8 cellular contexts compared by ENCODE assay signal in genomic region chr6:107115695-107116327, GRCh38. TPM values are rescaled to one million over a fixed set of nuclear protein-coding genes. Genes with fewer than 3 reads are reported as not detected.
A peak's percentile ranks its signal among the peaks of the same experiment; 100 is the strongest.
DNase-seq lines count a peak whose midpoint lies in the region; ATAC-seq, FAIRE-seq and TF ChIP-seq lines count a peak whose summit lies in the region.

No MANE protein-coding gene starts in this region.

- WGBS in stomach, 5 donors, result 0% methylated on average over 26 to 45 of the region's 45 CpGs

- H3K4me3 ChIP-seq in endothelial cell of umbilical vein (replicated peaks in 1 of 3; ENCODE audit: insufficient read depth in 1 of 3, low read depth in 1 of 3, low read length in 3 of 3) (peak overlapping the region; percentile 68 to 78 (median 69)), mononuclear cell (ENCODE audit: low read length) (peak overlapping the region; percentile 45), stomach (peak overlapping the region; percentile 76 to 91 (median 77))

- H3K27me3 ChIP-seq in endothelial cell of umbilical vein (ENCODE audit: control insufficient read depth in 2 of 2, insufficient read depth in 2 of 2, low read length in 2 of 2) (peaks cover 9 to 24% of the 10 kb centered on the region in 2 experiments), mononuclear cell (ENCODE audit: insufficient read depth, low read length) (peaks cover 18% of the 10 kb centered on the region), stomach (peaks cover 0 to 23% (median 0%) of the 10 kb centered on the region in 3 donors)

- dilution Hi-C loops in endothelial cell of umbilical vein (cut with MboI; ENCODE audit: extremely low pct_ligation_motif_present, low sequenced_read_pairs), result no loop called here

- intact Hi-C loops in endothelial cell of umbilical vein (cut with micrococcal nuclease) (loop anchor here (5.0 to 10.0 kb wide), 4 partner anchors 341 to 731 kb away; partner anchors contain the start of genes PDSS2 and SOBP), stomach (cut with DNase I; ENCODE audit: low total_unique reads) (no loop called here)

- H3K4me1 ChIP-seq in endothelial cell of umbilical vein (ENCODE audit: control insufficient read depth, extremely low read depth, insufficient read depth, low read length) (peaks cover 17% of the 10 kb centered on the region), mononuclear cell (ENCODE audit: insufficient read depth, low read length) (peaks cover 25% of the 10 kb centered on the region), stomach (peaks cover 15 to 25% (median 21%) of the 10 kb centered on the region in 4 donors)

- peak overlapping the region; percentile 98 for H3K4me2 ChIP-seq in endothelial cell of umbilical vein (ENCODE audit: insufficient read depth, low read length)

- no peaks in the 10 kb centered on the region for H3K79me2 ChIP-seq in endothelial cell of umbilical vein (ENCODE audit: control insufficient read depth, insufficient read depth, low read length)

- peak; percentile 72 for DNase-seq in Caki2 (ENCODE audit: low read depth)
- peak; percentile 62 for DNase-seq in NCI-H1694 treated with DMSO at 0.1 percent for 48 hours (lab: John Stamatoyannopoulos, UW)
- peak; percentile 44 for DNase-seq in activated CD4-positive, alpha-beta T cell treated with anti-CD3 and anti-CD28 coated beads for 48 hours
- peak; percentile 54 for DNase-seq in endothelial cell of umbilical vein (ENCODE audit: low read depth, low spot score)
- peak; percentile 51 for DNase-seq in stomach

- H3K9me3 ChIP-seq in endothelial cell of umbilical vein (replicated peaks; ENCODE audit: control insufficient read depth, insufficient read depth, low read length), result no peaks in the 10 kb centered on the region
- no peaks in the 10 kb centered on the region for H3K9me3 ChIP-seq in mononuclear cell (ENCODE audit: low read depth, low read length)
- no peaks in the 10 kb centered on the region for H3K9me3 ChIP-seq in stomach

- in situ Hi-C loops in Caki2 (cut with HindIII; ENCODE audit: low pct_unique_long_range_greater_than_20kb, low sequenced_read_pairs), result no loop called here

- POLR2A ChIA-PET in endothelial cell of umbilical vein (lab: Charles Lee), result no interaction called here

- ATAC-seq in GM21619 (IDR thresholded peaks at IDR 0.05; ENCODE audit: unreplicated experiment) (peak; percentile 12), HG02981 (IDR thresholded peaks at IDR 0.05; ENCODE audit: unreplicated experiment) (no peak)

- H3K36me3 ChIP-seq in endothelial cell of umbilical vein (ENCODE audit: control insufficient read depth in 2 of 2, extremely low read depth in 1 of 2, insufficient read depth in 2 of 2, low read length in 2 of 2) (no peaks in the 10 kb centered on the region), stomach (no peaks in the 10 kb centered on the region)

- no peak overlapping the region for H3K27ac ChIP-seq in endothelial cell of umbilical vein (ENCODE audit: insufficient read depth, low read depth, low read length)
- H3K27ac ChIP-seq in stomach, result peak overlapping the region; percentile 75 to 94 (median 87)

- no TSS peak for BruUV-seq in endothelial cell of umbilical vein (replicated peaks; lab: Mats Ljungman, UMichigan)

- no peaks in the 10 kb centered on the region for H4K20me1 ChIP-seq in endothelial cell of umbilical vein (replicated peaks; ENCODE audit: control insufficient read depth, extremely low read depth, insufficient read depth, low read length)

- no peak for TF ChIP-seq EP300 in stomach (IDR thresholded peaks at IDR 0.05)

- no peak for TF ChIP-seq POLR2A in endothelial cell of umbilical vein (IDR thresholded peaks at IDR 0.05; ENCODE audit: low read depth, low read length)
- no peak for TF ChIP-seq POLR2A in stomach (IDR thresholded peaks at IDR 0.05)

- FAIRE-seq in endothelial cell of umbilical vein (lab: Jason Lieb, UNC), result peak; percentile 47

- CTCF ChIA-PET in endothelial cell of umbilical vein (lab: Charles Lee), result interaction anchor here (0.8 to 1.8 kb wide), 8 partner anchors 9 to 934 kb away, joined by 3 to 7 read pairs (median 4); no protein-coding TSS in a partner anchor

- peak overlapping the region; percentile 61 for H3K9ac ChIP-seq in endothelial cell of umbilical vein (replicated peaks; ENCODE audit: extremely low read depth, insufficient read depth, low read length)

- TF ChIP-seq CTCF in endothelial cell of umbilical vein (IDR thresholded peaks at IDR 0.05; ENCODE audit: extremely low read depth in 1 of 2, insufficient read depth in 1 of 2, low read depth in 1 of 2, low read length in 2 of 2) (no peak), stomach (IDR thresholded peaks at IDR 0.05) (no peak)

- no peaks in the 10 kb centered on the region for H3K9me1 ChIP-seq in endothelial cell of umbilical vein (replicated peaks; ENCODE audit: control insufficient read depth, extremely low read depth, insufficient read depth, low read length)

- peak overlapping the region; percentile 93 for H2AFZ ChIP-seq in endothelial cell of umbilical vein (ENCODE audit: low read depth, low read length)

TF ChIP-seq in endothelial cell of umbilical vein, 7 proteins besides CTCF, POLR2A, EP300 and RAD21:
- TF ChIP-seq MAX (IDR thresholded peaks at IDR 0.05; ENCODE audit: insufficient read depth, insufficient read length), result no peak
- TF ChIP-seq GATA2 (IDR thresholded peaks at IDR 0.05; ENCODE audit: insufficient read depth, insufficient read length, low read depth, low read length), result peak; percentile 31

RNA-seq across cellular contexts. Expression of gene BEND3, which starts 0.5 kb away (rescaled TPM):
- 2.3 and 2.6 TPM in 2 replicates for total RNA-seq in Caki2 (2014; rRNA removed; shearing (Covaris generic); ENCODE audit: low replicate concordance)
- total RNA-seq in endothelial cell of umbilical vein, result 4.8 TPM in 2 replicates
- 1.4 and 1.6 TPM in 2 replicates for polyA plus RNA-seq in endothelial cell of umbilical vein
- 1.9 TPM in 2 replicates for polyA plus RNA-seq in endothelial cell of umbilical vein (2011; cell fraction: cytosol; rRNA removed)
- polyA plus RNA-seq in endothelial cell of umbilical vein (2011; cell fraction: nucleus; rRNA removed), result 2.9 and 3.4 TPM in 2 replicates
- 1.6 and 1.9 TPM in 2 replicates for polyA plus RNA-seq in endothelial cell of umbilical vein (2012)
- polyA minus RNA-seq in endothelial cell of umbilical vein, result 4.4 and 5.8 TPM in 2 replicates
- polyA minus RNA-seq in endothelial cell of umbilical vein (2011; cell fraction: cytosol; rRNA and poly(A)+ RNA removed), result 8.7 TPM
- polyA minus RNA-seq in endothelial cell of umbilical vein (2011; cell fraction: nucleus; rRNA and poly(A)+ RNA removed), result 4.0 and 4.2 TPM in 2 replicates
- 1.5 TPM for total RNA-seq in mononuclear cell
- 10 to 100 TPM in 1 of 5 donors, 1 to 10 TPM in 3, under 1 TPM in 1; 0.58 to 10.4 (median 8.0) TPM for total RNA-seq in stomach
- 1 to 10 TPM in 1 of 3 donors, under 1 TPM in 2; 0.92 to 1.1 (median 0.95) TPM for polyA plus RNA-seq in stomach
